24 cellular contexts compared by ENCODE assay signal in the genomic region with DNA sequence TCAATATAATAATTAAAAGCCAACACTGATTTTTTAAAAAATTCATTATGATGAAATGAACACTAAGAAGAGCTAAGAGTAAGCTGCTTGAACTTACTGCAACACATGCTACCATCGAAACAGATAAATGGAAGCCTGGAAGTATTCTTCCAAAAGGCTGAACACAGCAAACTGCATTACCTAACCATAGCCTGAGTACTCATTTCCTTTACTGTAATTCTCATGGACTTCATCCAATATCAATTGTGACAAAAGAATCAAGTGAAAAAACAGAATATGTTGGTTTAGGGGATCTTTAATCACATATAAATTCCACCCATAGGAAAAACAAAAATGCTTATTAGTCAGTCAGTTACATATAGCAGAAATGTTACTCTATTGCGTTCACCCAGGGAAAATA.
"Had no signal": no experiment of that assay in that cellular context is flagged by ENCODE, and none has a peak within 500 bp of the region (broad histone marks: within the 10 kb centered on the region; RNA-seq: fewer than 3 reads in every experiment).

No MANE protein-coding gene starts in this region.

- H3K4me3 Mint-ChIP-seq: activated CD4-positive, alpha-beta memory T cell treated with anti-CD3 and anti-CD28 coated beads for 36 hours; activated CD4-positive, alpha-beta T cell treated with anti-CD3 and anti-CD28 coated beads, Interleukin-2, amount 10 ng/mL, durations not matched to agents 7 days and 5 days; activated naive CD4-positive, alpha-beta T cell treated with anti-CD3 and anti-CD28 coated beads for 36 hours; activated naive CD8-positive, alpha-beta T cell; activated T-cell treated with anti-CD3 and anti-CD28 coated beads, Interleukin-2, amount 50 U/mL, for 4 hours; activated T-helper 17 cell treated with anti-CD3 and anti-CD28 coated beads, Interleukin-2, amount 50 U/mL, for 72 hours; IgD-negative memory B cell; T-helper 17 cell; WTC11 had no signal

- ATAC-seq: activated T-cell treated with anti-CD3 and anti-CD28 coated beads, Interleukin-2, amount 50 U/mL, for 4 hours; activated T-helper 17 cell treated with anti-CD3 and anti-CD28 coated beads, Interleukin-2, amount 50 U/mL, for 72 hours; T-helper 17 cell; WTC11 had no signal

- DNase-seq: activated CD4-positive, alpha-beta memory T cell treated with anti-CD3 and anti-CD28 coated beads for 36 hours; activated CD4-positive, alpha-beta T cell treated with anti-CD3 and anti-CD28 coated beads, Interleukin-2, amount 10 ng/mL, durations not matched to agents 7 days and 5 days; activated CD4-positive, CD25-positive, alpha-beta regulatory T cell treated with anti-CD3 and anti-CD28 coated beads, Interleukin-2, amount 50 U/mL, for 72 hours; activated CD8-positive, alpha-beta memory T cell treated with anti-CD3 and anti-CD28 coated beads for 24 hours; activated gamma-delta T cell; activated naive CD4-positive, alpha-beta T cell treated with anti-CD3 and anti-CD28 coated beads for 36 hours; activated T-cell treated with anti-CD3 and anti-CD28 coated beads, Interleukin-2, amount 50 U/mL, for 4 hours; amygdala; brain microvascular endothelial cell; KG1; NCI-H1092; NCI-H1417; NCI-H1930; NCI-H2171; NCI-H2227 treated with DMSO at 0.1 percent for 48 hours; NCI-H526 treated with DMSO at 0.1 percent for 48 hours; NCI-H82; SIG-M5; T-helper 17 cell; T-helper 9 cell had no signal

- H3K27ac Mint-ChIP-seq: activated CD4-positive, alpha-beta memory T cell treated with anti-CD3 and anti-CD28 coated beads for 36 hours; activated CD4-positive, alpha-beta T cell treated with anti-CD3 and anti-CD28 coated beads, Interleukin-2, amount 10 ng/mL, durations not matched to agents 7 days and 5 days; activated naive CD4-positive, alpha-beta T cell treated with anti-CD3 and anti-CD28 coated beads for 36 hours; activated naive CD8-positive, alpha-beta T cell; activated T-helper 17 cell treated with anti-CD3 and anti-CD28 coated beads, Interleukin-2, amount 50 U/mL, for 72 hours; IgD-negative memory B cell; T-helper 17 cell; WTC11 had no signal

- H3K4me1 Mint-ChIP-seq: activated CD4-positive, alpha-beta T cell treated with anti-CD3 and anti-CD28 coated beads, Interleukin-2, amount 10 ng/mL, durations not matched to agents 7 days and 5 days; activated T-helper 17 cell treated with anti-CD3 and anti-CD28 coated beads, Interleukin-2, amount 50 U/mL, for 72 hours; T-helper 17 cell; WTC11 had no signal

- H3K27ac ChIP-seq: brain microvascular endothelial cell had no signal

- H3K27me3 ChIP-seq: brain microvascular endothelial cell had no signal

- H3K27me3 Mint-ChIP-seq: activated CD4-positive, alpha-beta memory T cell treated with anti-CD3 and anti-CD28 coated beads for 36 hours; activated CD4-positive, alpha-beta T cell treated with anti-CD3 and anti-CD28 coated beads, Interleukin-2, amount 10 ng/mL, durations not matched to agents 7 days and 5 days; activated naive CD8-positive, alpha-beta T cell; activated T-helper 17 cell treated with anti-CD3 and anti-CD28 coated beads, Interleukin-2, amount 50 U/mL, for 72 hours; IgD-negative memory B cell; T-helper 17 cell had no signal
